33 cellular contexts compared by ENCODE assay signal in genomic region chr5:6261668-6262067, GRCh38.
DNase-seq lines count a peak whose midpoint lies in the region; ATAC-seq, FAIRE-seq and TF ChIP-seq lines count a peak whose summit lies in the region.
"Had no signal": no experiment of that assay in that cellular context is flagged by ENCODE, and none has a peak within 500 bp of the region (broad histone marks: within the 10 kb centered on the region; RNA-seq: fewer than 3 reads in every experiment).

No MANE protein-coding gene starts in this region.

- H3K27me3 ChIP-seq in keratinocyte (ENCODE audit: control insufficient read depth, extremely low read depth, insufficient read depth, low read length) (no peaks in the 10 kb centered on the region), Karpas-422 (ENCODE audit: low read length) (no peaks in the 10 kb centered on the region)
- H3K27me3 ChIP-seq: BE2C, esophagus squamous epithelium, heart left ventricle, neutrophil, sigmoid colon, suprapubic skin, upper lobe of left lung had no signal

- peak overlapping the region; percentile 44 for H3K4me2 ChIP-seq in keratinocyte (ENCODE audit: control insufficient read depth, extremely low read depth, insufficient read depth, low read depth, low read length)
- no peak overlapping the region for H3K4me2 ChIP-seq in Karpas-422 (ENCODE audit: low read depth, low read length, poor library complexity, severe bottlenecking)

- H3K36me3 ChIP-seq in keratinocyte (ENCODE audit: control insufficient read depth in 2 of 2, extremely low read depth in 1 of 2, insufficient read depth in 2 of 2, low read length in 2 of 2) (no peaks in the 10 kb centered on the region), Karpas-422 (ENCODE audit: insufficient read depth, low read length) (no peaks in the 10 kb centered on the region)
- H3K36me3 ChIP-seq: BE2C, esophagus squamous epithelium, heart left ventricle, neutrophil, sigmoid colon, suprapubic skin, upper lobe of left lung had no signal

- H3K79me2 ChIP-seq in keratinocyte (ENCODE audit: control insufficient read depth, insufficient read depth, low read length) (no peaks in the 10 kb centered on the region), Karpas-422 (ENCODE audit: low read length) (no peaks in the 10 kb centered on the region)

- no peak overlapping the region for H2AFZ ChIP-seq in keratinocyte (ENCODE audit: control insufficient read depth, low read length)
- H2AFZ ChIP-seq in Karpas-422 (ENCODE audit: low read length) = no peak overlapping the region

- no peaks in the 10 kb centered on the region for H3K4me1 Mint-ChIP-seq in activated naive CD4-positive, alpha-beta T cell treated with anti-CD3 and anti-CD28 coated beads, Interleukin-2, amount 10 ng/mL, durations not matched to agents 7 days and 5 days
- no peaks in the 10 kb centered on the region for H3K4me1 Mint-ChIP-seq in activated T-helper 17 cell treated with anti-CD3 and anti-CD28 coated beads, Interleukin-2, amount 50 U/mL, for 72 hours
- H3K4me1 Mint-ChIP-seq in stimulated activated naive CD8-positive, alpha-beta T cell treated with anti-CD3 and anti-CD28 coated beads, Interleukin-15, amount 100 ng/mL, for 72 hours = peaks cover 64% of the 10 kb centered on the region
- H3K4me1 Mint-ChIP-seq: CD8-positive, alpha-beta memory T cell; endodermal cell; mesothelial cell of epicardium; naive B cell had no signal

- no peak for TF ChIP-seq CTCF in keratinocyte (optimal IDR thresholded peaks at IDR 0.05 in 1 of 3, IDR thresholded peaks at IDR 0.05 in 1 of 3, conservative IDR thresholded peaks at IDR 0.05 in 1 of 3; ENCODE audit: extremely low read depth in 1 of 3, insufficient read depth in 2 of 3, low read length in 3 of 3)

- H3K9ac ChIP-seq in keratinocyte (ENCODE audit: control insufficient read depth, extremely low read depth, insufficient read depth, low read length) (no peak overlapping the region), Karpas-422 (ENCODE audit: low read length) (no peak overlapping the region)

- H3K4me3 Mint-ChIP-seq in activated naive CD4-positive, alpha-beta T cell treated with anti-CD3 and anti-CD28 coated beads, Interleukin-2, amount 10 ng/mL, durations not matched to agents 7 days and 5 days = no peak overlapping the region
- peak overlapping the region; percentile 36 for H3K4me3 Mint-ChIP-seq in activated T-helper 17 cell treated with anti-CD3 and anti-CD28 coated beads, Interleukin-2, amount 50 U/mL, for 72 hours
- H3K4me3 Mint-ChIP-seq in stimulated activated naive CD8-positive, alpha-beta T cell treated with anti-CD3 and anti-CD28 coated beads, Interleukin-15, amount 100 ng/mL, for 72 hours = peak overlapping the region; percentile 34 to 52
- H3K4me3 Mint-ChIP-seq: CD8-positive, alpha-beta memory T cell; endodermal cell; HFFc6; mesothelial cell of epicardium; naive B cell had no signal

- dilution Hi-C loops in keratinocyte (cut with MboI; ENCODE audit: extremely low pct_ligation_motif_present, low sequenced_read_pairs) = no loop called here

- CTCF ChIA-PET in activated naive CD4-positive, alpha-beta T cell treated with anti-CD3 and anti-CD28 coated beads, Interleukin-2, amount 10 ng/mL, durations not matched to agents 7 days and 5 days (lab: Charles Lee) = no interaction called here

- H3K4me3 ChIP-seq in keratinocyte (ENCODE audit: control insufficient read depth in 2 of 3, extremely low read depth in 1 of 3, insufficient read depth in 2 of 3, low read depth in 1 of 3, low read length in 3 of 3) (no peak overlapping the region), Karpas-422 (ENCODE audit: low read length) (no peak overlapping the region)
- H3K4me3 ChIP-seq: esophagus squamous epithelium, heart left ventricle, sigmoid colon, suprapubic skin, upper lobe of left lung had no signal

- peaks cover 10 to 38% of the 10 kb centered on the region in 2 donors for H3K36me3 Mint-ChIP-seq in activated naive CD4-positive, alpha-beta T cell treated with anti-CD3 and anti-CD28 coated beads, Interleukin-2, amount 50 U/mL, for 72 hours
- no peaks in the 10 kb centered on the region for H3K36me3 Mint-ChIP-seq in activated naive CD4-positive, alpha-beta T cell treated with anti-CD3 and anti-CD28 coated beads, Interleukin-2, amount 10 ng/mL, durations not matched to agents 7 days and 5 days
- H3K36me3 Mint-ChIP-seq in activated T-helper 17 cell treated with anti-CD3 and anti-CD28 coated beads, Interleukin-2, amount 50 U/mL, for 72 hours (ENCODE audit: low read depth) = no peaks in the 10 kb centered on the region
- H3K36me3 Mint-ChIP-seq: CD8-positive, alpha-beta memory T cell; mesothelial cell of epicardium had no signal

- H4K20me1 ChIP-seq in keratinocyte (ENCODE audit: control insufficient read depth, extremely low read depth, insufficient read depth, low read length) (no peaks in the 10 kb centered on the region), Karpas-422 (ENCODE audit: insufficient read depth, low read depth, low read length) (no peaks in the 10 kb centered on the region)

- H3K9me3 ChIP-seq in keratinocyte (ENCODE audit: control insufficient read depth, low read depth, low read length) (no peaks in the 10 kb centered on the region), Karpas-422 (ENCODE audit: low read length) (no peaks in the 10 kb centered on the region)
- H3K9me3 ChIP-seq: BE2C, esophagus squamous epithelium, heart left ventricle, neutrophil, sigmoid colon, suprapubic skin, upper lobe of left lung had no signal

- H3K9me1 ChIP-seq in keratinocyte (ENCODE audit: control insufficient read depth, extremely low read depth, insufficient read depth, low read length) = no peaks in the 10 kb centered on the region

- peak in 1 of 2 donors; percentile 11 for DNase-seq in activated naive CD4-positive, alpha-beta T cell treated with anti-CD3 and anti-CD28 coated beads, Interleukin-2, amount 50 U/mL, for 72 hours (ENCODE audit: low spot score in 2 of 2)
- DNase-seq in activated naive CD4-positive, alpha-beta T cell treated with anti-CD3 and anti-CD28 coated beads, Interleukin-2, amount 10 ng/mL, durations not matched to agents 7 days and 5 days = no peak
- DNase-seq in keratinocyte (ENCODE audit: low read depth, low spot score) (no peak), urothelium cell line (ENCODE audit: low spot score) (no peak), NCI-H748 (lab: John Stamatoyannopoulos, UW; ENCODE audit: unreplicated experiment) (no peak), Karpas-422 (no peak)
- DNase-seq in stimulated activated naive CD8-positive, alpha-beta T cell treated with anti-CD3 and anti-CD28 coated beads, Interleukin-15, amount 100 ng/mL, for 72 hours = peak; percentile 19 to 22
- DNase-seq: activated CD4-positive, alpha-beta T cell treated with anti-CD3 and anti-CD28 coated beads for 4 hours; activated effector memory CD4-positive, alpha-beta T cell treated with Interleukin-2 at 50 U/mL for 16 hours; BE2C; CD8-positive, alpha-beta memory T cell; dermis blood vessel endothelial cell; endodermal cell; esophagus squamous epithelium; foreskin melanocyte; heart left ventricle; HFFc6; kidney; naive B cell; NCI-H1092; NCI-H187; NCI-H2171 treated with DMSO at 0.1 percent for 48 hours; NCI-H510A; posterior cingulate gyrus; sigmoid colon; stimulated activated CD4-positive, alpha-beta T cell treated with anti-CD3 and anti-CD28 coated beads, Interleukin-4, amount 100 ng/mL, for 4 hours; upper lobe of left lung had no signal

- ATAC-seq in activated naive CD4-positive, alpha-beta T cell treated with anti-CD3 and anti-CD28 coated beads, Interleukin-2, amount 50 U/mL, for 72 hours = peak; percentile 73 to 92
- peak; percentile 80 for ATAC-seq in activated T-helper 17 cell treated with anti-CD3 and anti-CD28 coated beads, Interleukin-2, amount 50 U/mL, for 72 hours (replicated peaks)
- peak; percentile 72 for ATAC-seq in stimulated activated naive CD8-positive, alpha-beta T cell treated with anti-CD3 and anti-CD28 coated beads, Interleukin-15, amount 100 ng/mL, for 72 hours
- ATAC-seq: heart left ventricle, SK-N-SH treated with all-trans-retinoic acid at 6 μM for 48 hours had no signal

- H3K27ac ChIP-seq in keratinocyte (ENCODE audit: control insufficient read depth, insufficient read depth, low read length) = peak overlapping the region; percentile 17
- H3K27ac ChIP-seq in Karpas-422 (ENCODE audit: low read length) = no peak overlapping the region
- H3K27ac ChIP-seq: heart left ventricle, neutrophil, sigmoid colon, suprapubic skin, upper lobe of left lung had no signal

- H3K27me3 Mint-ChIP-seq in activated naive CD4-positive, alpha-beta T cell treated with anti-CD3 and anti-CD28 coated beads, Interleukin-2, amount 10 ng/mL, durations not matched to agents 7 days and 5 days = no peaks in the 10 kb centered on the region
- H3K27me3 Mint-ChIP-seq in activated T-helper 17 cell treated with anti-CD3 and anti-CD28 coated beads, Interleukin-2, amount 50 U/mL, for 72 hours = peaks cover 20% of the 10 kb centered on the region
- peaks cover 22% of the 10 kb centered on the region for H3K27me3 Mint-ChIP-seq in stimulated activated naive CD8-positive, alpha-beta T cell treated with anti-CD3 and anti-CD28 coated beads, Interleukin-15, amount 100 ng/mL, for 72 hours

- H3K27ac Mint-ChIP-seq in activated naive CD4-positive, alpha-beta T cell treated with anti-CD3 and anti-CD28 coated beads, Interleukin-2, amount 50 U/mL, for 72 hours = peak overlapping the region in 1 of 2 donors; percentile 82
- no peak overlapping the region for H3K27ac Mint-ChIP-seq in activated naive CD4-positive, alpha-beta T cell treated with anti-CD3 and anti-CD28 coated beads, Interleukin-2, amount 10 ng/mL, durations not matched to agents 7 days and 5 days
- H3K27ac Mint-ChIP-seq in activated T-helper 17 cell treated with anti-CD3 and anti-CD28 coated beads, Interleukin-2, amount 50 U/mL, for 72 hours = peak overlapping the region; percentile 68
- H3K27ac Mint-ChIP-seq in stimulated activated naive CD8-positive, alpha-beta T cell treated with anti-CD3 and anti-CD28 coated beads, Interleukin-15, amount 100 ng/mL, for 72 hours = peak overlapping the region; percentile 82 to 83
- H3K27ac Mint-ChIP-seq: CD8-positive, alpha-beta memory T cell; endodermal cell; HFFc6; mesothelial cell of epicardium; naive B cell had no signal

- FAIRE-seq in keratinocyte (lab: Jason Lieb, UNC) (no peak), urothelium cell line (lab: Jason Lieb, UNC) (no peak)
- FAIRE-seq: H1, kidney had no signal

- peaks cover 0 to 15% of the 10 kb centered on the region in 2 donors for H3K9me3 Mint-ChIP-seq in activated naive CD4-positive, alpha-beta T cell treated with anti-CD3 and anti-CD28 coated beads, Interleukin-2, amount 50 U/mL, for 72 hours
- no peaks in the 10 kb centered on the region for H3K9me3 Mint-ChIP-seq in activated naive CD4-positive, alpha-beta T cell treated with anti-CD3 and anti-CD28 coated beads, Interleukin-2, amount 10 ng/mL, durations not matched to agents 7 days and 5 days
- H3K9me3 Mint-ChIP-seq in activated T-helper 17 cell treated with anti-CD3 and anti-CD28 coated beads, Interleukin-2, amount 50 U/mL, for 72 hours = no peaks in the 10 kb centered on the region
- H3K9me3 Mint-ChIP-seq in stimulated activated naive CD8-positive, alpha-beta T cell treated with anti-CD3 and anti-CD28 coated beads, Interleukin-15, amount 100 ng/mL, for 72 hours = peaks cover 5 to 45% of the 10 kb centered on the region in 2 donors
- H3K9me3 Mint-ChIP-seq: endodermal cell had no signal

- peaks cover 13% of the 10 kb centered on the region for H3K4me1 ChIP-seq in keratinocyte (ENCODE audit: control insufficient read depth, extremely low read depth, insufficient read depth, low read length)
- H3K4me1 ChIP-seq in Karpas-422 (ENCODE audit: low read length) = no peaks in the 10 kb centered on the region
- H3K4me1 ChIP-seq: BE2C, heart left ventricle, suprapubic skin, upper lobe of left lung had no signal

- H3K9me2 ChIP-seq in Karpas-422 (replicated peaks; ENCODE audit: insufficient read depth, low read length) = no peaks in the 10 kb centered on the region

Comparison
In these comparisons a context has a peak if more than half of its experiments do, and no peak if none do; other contexts are left out.
1. DNase-seq: peak in stimulated activated naive CD8-positive, alpha-beta T cell treated with anti-CD3 and anti-CD28 coated beads, Interleukin-15, amount 100 ng/mL, for 72 hours (2 of 2); none in activated naive CD4-positive, alpha-beta T cell treated with anti-CD3 and anti-CD28 coated beads, Interleukin-2, amount 10 ng/mL, durations not matched to agents 7 days and 5 days (single experiment), keratinocyte (single experiment), urothelium cell line (single experiment), NCI-H748 (single experiment) and Karpas-422 (single experiment).
2. Peak in every context shown above with its lines, with median percentiles within 50 percentile points of each other: ATAC-seq.